8 cellular contexts compared by ENCODE assay signal in genomic region chr1:63124666-63125191, GRCh38.
DNase-seq lines count a peak whose midpoint lies in the region; ATAC-seq, FAIRE-seq and TF ChIP-seq lines count a peak whose summit lies in the region.

No MANE protein-coding gene starts in this region.

- POLR2A ChIA-PET in AG04450 (lab: Yijun Ruan, JAX), result no interaction called here

- H3K4me3 ChIP-seq in AG04450 (ENCODE audit: low read depth, low read length), result no peak overlapping the region
- H3K4me3 ChIP-seq in thyroid gland (replicated peaks in 1 of 3), result no peak overlapping the region

- peaks cover 10 to 27% of the 10 kb centered on the region in 2 donors for H3K4me1 ChIP-seq in thyroid gland

- TF ChIP-seq POLR2A in thyroid gland (IDR thresholded peaks at IDR 0.05), result no peak

- DNase-seq in AG04450 (ENCODE audit: low read depth, low spot score) (peak; percentile 30), thyroid gland (peak; percentile 9), GF-D8 (lab: John Stamatoyannopoulos, UW) (no peak), NCI-H1417 (lab: John Stamatoyannopoulos, UW) (no peak), NCI-H748 (lab: John Stamatoyannopoulos, UW; ENCODE audit: unreplicated experiment) (no peak)

- peak; percentile 61 for FAIRE-seq in endometrium (lab: Jason Lieb, UNC)

- H3K36me3 ChIP-seq in thyroid gland, result no peaks in the 10 kb centered on the region

- intact Hi-C loops in thyroid gland (cut with DNase I), result no loop called here

- CTCF ChIA-PET in AG04450 (lab: Charles Lee), result interaction anchor here (0.5 to 1.6 kb wide), 2 partner anchors 283 to 948 kb away, joined by 3 to 5 read pairs; no protein-coding TSS in a partner anchor

- H3K9me3 ChIP-seq in AG04450 (ENCODE audit: control insufficient read depth, insufficient read depth, low read length) (no peaks in the 10 kb centered on the region), thyroid gland (no peaks in the 10 kb centered on the region)

- TF ChIP-seq CTCF in AG04450 (IDR thresholded peaks at IDR 0.05; ENCODE audit: low read depth, low read length) (no peak), thyroid gland (IDR thresholded peaks at IDR 0.05) (no peak)

- ATAC-seq in GM21360 (IDR thresholded peaks at IDR 0.05; ENCODE audit: unreplicated experiment) (peak; percentile 80), HG03469 (IDR thresholded peaks at IDR 0.05; ENCODE audit: unreplicated experiment) (peak; percentile 71)

- no peaks in the 10 kb centered on the region for H3K27me3 ChIP-seq in AG04450 (ENCODE audit: control insufficient read depth, insufficient read depth, low read length)
- H3K27me3 ChIP-seq in thyroid gland, result no peaks in the 10 kb centered on the region

- H3K27ac ChIP-seq in AG04450 (ENCODE audit: low read depth, low read length), result no peak overlapping the region
- peak overlapping the region in 1 of 3 donors; percentile 22 for H3K27ac ChIP-seq in thyroid gland

- WGBS in thyroid gland, 2 donors, result 35 to 60% methylated on average over 3 of the region's 3 CpGs

Comparison
In these comparisons a context has a peak if more than half of its experiments do, and no peak if none do; other contexts are left out.
1. DNase-seq: peak in AG04450 (single experiment) and thyroid gland (2 of 2); none in GF-D8 (single experiment), NCI-H1417 (0 of 3) and NCI-H748 (single experiment).